Comparison of ENCODE assay signal across 19 cellular contexts in genomic region chr17:7467498-7467897, GRCh38. TPM values are rescaled to one million over a fixed set of nuclear protein-coding genes. Genes with fewer than 3 reads are reported as not detected.
DNase-seq lines count a peak whose midpoint lies in the region; ATAC-seq and TF ChIP-seq lines count a peak whose summit lies in the region.
"Had no signal": no experiment of that assay in that cellular context is flagged by ENCODE, and none has a peak within 500 bp of the region (broad histone marks: within the 10 kb centered on the region; RNA-seq: fewer than 3 reads in every experiment).

No MANE protein-coding gene starts in this region.

- peaks cover 43% of the 10 kb centered on the region for H3K36me3 ChIP-seq in lower lobe of right lung
- H3K36me3 ChIP-seq in stomach: peaks cover 15 to 49% (median 46%) of the 10 kb centered on the region in 4 donors
- H3K36me3 ChIP-seq in HAP-1 (replicated peaks): peaks cover 23% of the 10 kb centered on the region

- H3K36me3 Mint-ChIP-seq in activated CD4-positive, alpha-beta T cell treated with anti-CD3 and anti-CD28 coated beads for 36 hours (ENCODE audit: low read depth): peaks cover 14% of the 10 kb centered on the region
- H3K36me3 Mint-ChIP-seq in activated CD8-positive, alpha-beta T cell treated with anti-CD3 and anti-CD28 coated beads for 36 hours (ENCODE audit: low read depth): peaks cover 13% of the 10 kb centered on the region

- POLR2A ChIA-PET in activated CD4-positive, alpha-beta T cell treated with anti-CD3 and anti-CD28 coated beads for 36 hours (lab: Charles Lee): no interaction called here
- POLR2A ChIA-PET in activated CD8-positive, alpha-beta T cell treated with anti-CD3 and anti-CD28 coated beads for 36 hours (lab: Charles Lee): interaction anchor here (0.7 to 16.3 kb wide), 6 partner anchors 10 to 93 kb away, joined by 3 to 122 read pairs (median 4); partner anchors contain the start of gene ZBTB4

- no peak for ATAC-seq in activated CD4-positive, alpha-beta T cell treated with anti-CD3 and anti-CD28 coated beads for 36 hours
- no peak for ATAC-seq in activated CD8-positive, alpha-beta T cell treated with anti-CD3 and anti-CD28 coated beads for 36 hours
- no peak for ATAC-seq in lower lobe of right lung
- no peak for ATAC-seq in HG03469 (IDR thresholded peaks at IDR 0.05; ENCODE audit: unreplicated experiment)
- ATAC-seq: stimulated activated naive B cell treated with anti-CD40 and anti-IgM and Interleukin-4, amounts not matched to agents 10 μg/mL and 1 μg/mL and 100 μg/mL, for 72 hours had no signal

- H3K27me3 Mint-ChIP-seq in activated CD4-positive, alpha-beta T cell treated with anti-CD3 and anti-CD28 coated beads for 36 hours: no peaks in the 10 kb centered on the region
- no peaks in the 10 kb centered on the region for H3K27me3 Mint-ChIP-seq in activated CD8-positive, alpha-beta T cell treated with anti-CD3 and anti-CD28 coated beads for 36 hours
- H3K27me3 Mint-ChIP-seq: stimulated activated naive B cell treated with anti-CD40 and anti-IgM and Interleukin-4, amounts not matched to agents 10 μg/mL and 1 μg/mL and 100 μg/mL, for 72 hours had no signal

- H3K9me3 ChIP-seq in lower lobe of right lung (no peaks in the 10 kb centered on the region), stomach (no peaks in the 10 kb centered on the region), HAP-1 (no peaks in the 10 kb centered on the region)
- H3K9me3 ChIP-seq: Caco-2 had no signal

- CTCF ChIA-PET in activated CD4-positive, alpha-beta T cell treated with anti-CD3 and anti-CD28 coated beads for 36 hours (lab: Charles Lee): no interaction called here
- CTCF ChIA-PET in activated CD8-positive, alpha-beta T cell treated with anti-CD3 and anti-CD28 coated beads for 36 hours (lab: Charles Lee): interaction anchor here (1.3 to 2.2 kb wide), 4 partner anchors 9 to 112 kb away, joined by 3 to 8 read pairs (median 6); no protein-coding TSS in a partner anchor

- H3K4me1 ChIP-seq in lower lobe of right lung (peaks cover 61% of the 10 kb centered on the region), stomach (peaks cover 28 to 70% (median 50%) of the 10 kb centered on the region in 4 donors), HAP-1 (no peaks in the 10 kb centered on the region)
- H3K4me1 ChIP-seq: Caco-2 had no signal

- no peak for TF ChIP-seq POLR2A in stomach (IDR thresholded peaks at IDR 0.05)

- 83 to 93% (median 84%) methylated on average over 3 of the region's 3 CpGs for WGBS in stomach, 5 donors

- intact Hi-C loops in activated CD4-positive, alpha-beta T cell treated with anti-CD3 and anti-CD28 coated beads for 36 hours (cut with DNase I, micrococcal nuclease): no loop called here
- intact Hi-C loops in activated CD8-positive, alpha-beta T cell treated with anti-CD3 and anti-CD28 coated beads for 36 hours (cut with micrococcal nuclease): no loop called here
- intact Hi-C loops in lower lobe of right lung (cut with DNase I): no loop called here
- intact Hi-C loops in stomach (cut with DNase I; ENCODE audit: low total_unique reads): no loop called here

- no peaks in the 10 kb centered on the region for H3K9me3 Mint-ChIP-seq in activated CD4-positive, alpha-beta T cell treated with anti-CD3 and anti-CD28 coated beads for 36 hours (ENCODE audit: low read depth)
- no peaks in the 10 kb centered on the region for H3K9me3 Mint-ChIP-seq in activated CD8-positive, alpha-beta T cell treated with anti-CD3 and anti-CD28 coated beads for 36 hours
- H3K9me3 Mint-ChIP-seq: stimulated activated naive B cell treated with anti-CD40 and anti-IgM and Interleukin-4, amounts not matched to agents 10 μg/mL and 1 μg/mL and 100 μg/mL, for 72 hours had no signal

- TF ChIP-seq EP300 in stomach (IDR thresholded peaks at IDR 0.05): no peak

- no peak for DNase-seq in activated CD4-positive, alpha-beta T cell treated with anti-CD3 and anti-CD28 coated beads for 36 hours
- DNase-seq in activated CD4-positive, alpha-beta T cell treated with anti-CD3 and anti-CD28 coated beads for 48 hours: no peak
- no peak for DNase-seq in activated CD8-positive, alpha-beta T cell treated with anti-CD3 and anti-CD28 coated beads for 36 hours
- DNase-seq in lower lobe of right lung (no peak), stomach (no peak), AG20443 (ENCODE audit: low spot score) (no peak), HAP-1 (ENCODE audit: low spot score in 2 of 2) (no peak)
- DNase-seq: 8988T; activated CD8-positive, alpha-beta memory T cell treated with anti-CD3 and anti-CD28 coated beads, Interleukin-2, amount 50 U/mL, for 4 hours; Caco-2; NK-92 treated with Interleukin-12 subunit alpha and Interleukin-12 subunit beta, amount 100 ng/mL, for 24 hours; stimulated activated CD4-positive, alpha-beta T cell treated with anti-CD3 and anti-CD28 coated beads, Interleukin-4, amount 100 ng/mL, for 24 hours; stimulated activated naive B cell treated with anti-CD40 and anti-IgM and Interleukin-4, amounts not matched to agents 10 μg/mL and 1 μg/mL and 100 μg/mL, for 72 hours had no signal

- H3K4me3 ChIP-seq in lower lobe of right lung: no peak overlapping the region
- H3K4me3 ChIP-seq in stomach: no peak overlapping the region
- no peak overlapping the region for H3K4me3 ChIP-seq in HAP-1

- H3K4me3 Mint-ChIP-seq in activated CD4-positive, alpha-beta T cell treated with anti-CD3 and anti-CD28 coated beads for 36 hours: no peak overlapping the region
- no peak overlapping the region for H3K4me3 Mint-ChIP-seq in activated CD8-positive, alpha-beta T cell treated with anti-CD3 and anti-CD28 coated beads for 36 hours
- H3K4me3 Mint-ChIP-seq: stimulated activated naive B cell treated with anti-CD40 and anti-IgM and Interleukin-4, amounts not matched to agents 10 μg/mL and 1 μg/mL and 100 μg/mL, for 72 hours had no signal

- TF ChIP-seq CTCF in activated CD8-positive, alpha-beta T cell treated with anti-CD3 and anti-CD28 coated beads for 36 hours (IDR thresholded peaks at IDR 0.05): no peak
- no peak for TF ChIP-seq CTCF in lower lobe of right lung (IDR thresholded peaks at IDR 0.05)
- no peak for TF ChIP-seq CTCF in stomach (IDR thresholded peaks at IDR 0.05)

- no peaks in the 10 kb centered on the region for H3K27me3 ChIP-seq in lower lobe of right lung (ENCODE audit: low read depth)
- H3K27me3 ChIP-seq in stomach: no peaks in the 10 kb centered on the region
- H3K27me3 ChIP-seq in HAP-1 (ENCODE audit: low read depth): no peaks in the 10 kb centered on the region

- H3K27ac ChIP-seq in lower lobe of right lung: peak overlapping the region; percentile 61
- peak overlapping the region in 4 of 5 donors; percentile 38 to 70 (median 62) for H3K27ac ChIP-seq in stomach
- H3K27ac ChIP-seq: VCaP had no signal

- peaks cover 18% of the 10 kb centered on the region for H3K4me1 Mint-ChIP-seq in activated CD4-positive, alpha-beta T cell treated with anti-CD3 and anti-CD28 coated beads for 36 hours
- H3K4me1 Mint-ChIP-seq in activated CD8-positive, alpha-beta T cell treated with anti-CD3 and anti-CD28 coated beads for 36 hours (ENCODE audit: low read depth): peaks cover 31% of the 10 kb centered on the region

- peak overlapping the region; percentile 58 for H3K27ac Mint-ChIP-seq in activated CD4-positive, alpha-beta T cell treated with anti-CD3 and anti-CD28 coated beads for 36 hours
- peak overlapping the region; percentile 83 for H3K27ac Mint-ChIP-seq in activated CD8-positive, alpha-beta T cell treated with anti-CD3 and anti-CD28 coated beads for 36 hours

- in situ Hi-C loops in HAP-1 (cut with MboI; ENCODE audit: low sequenced_read_pairs): no loop called here

RNA-seq across cellular contexts. Expression of gene ZBTB4, which starts 11.9 kb away (rescaled TPM):
- total RNA-seq in activated CD4-positive, alpha-beta T cell treated with anti-CD3 and anti-CD28 coated beads for 36 hours: 10 to 100 TPM; 17.5 to 20.9 TPM
- 10 to 100 TPM; 24.3 to 24.6 TPM for total RNA-seq in activated CD8-positive, alpha-beta T cell treated with anti-CD3 and anti-CD28 coated beads for 36 hours
- 79.0 TPM for total RNA-seq in lower lobe of right lung
- total RNA-seq in stomach: 10 to 100 TPM; 15.8 to 31.5 (median 29.0) TPM
- 10 to 100 TPM; 16.3 to 18.0 (median 17.9) TPM for polyA plus RNA-seq in stomach

RNA-seq across cellular contexts. Expression of gene SLC35G6, which starts 13.7 kb away (rescaled TPM):
- not detected for total RNA-seq in activated CD4-positive, alpha-beta T cell treated with anti-CD3 and anti-CD28 coated beads for 36 hours
- not detected for total RNA-seq in activated CD8-positive, alpha-beta T cell treated with anti-CD3 and anti-CD28 coated beads for 36 hours
- total RNA-seq in lower lobe of right lung: not detected
- total RNA-seq in stomach: not detected
- not detected for polyA plus RNA-seq in stomach
- total RNA-seq: Caco-2, M059J, mammary epithelial cell, renal cortical epithelial cell, SK-MEL-5 had no signal
- polyA plus RNA-seq: mammary epithelial cell had no signal

RNA-seq across cellular contexts. Expression of gene POLR2A, which starts 16.7 kb away (rescaled TPM):
- total RNA-seq in activated CD4-positive, alpha-beta T cell treated with anti-CD3 and anti-CD28 coated beads for 36 hours: 100 to 1,000 TPM; 193 to 203 TPM
- 100 to 1,000 TPM; 219 to 223 TPM for total RNA-seq in activated CD8-positive, alpha-beta T cell treated with anti-CD3 and anti-CD28 coated beads for 36 hours
- total RNA-seq in lower lobe of right lung: 101 TPM
- 100 to 1,000 TPM in 2 of 5 donors, 10 to 100 TPM in 3; 55.4 to 750 (median 85.2) TPM for total RNA-seq in stomach
- polyA plus RNA-seq in stomach: 10 to 100 TPM in 1 of 3 donors, 1 to 10 TPM in 2; 8.1 to 12.7 (median 10.0) TPM

RNA-seq across cellular contexts. Expression of gene CHRNB1, which starts 22.6 kb away (rescaled TPM):
- 1 to 10 TPM; 7.8 to 8.7 TPM for total RNA-seq in activated CD4-positive, alpha-beta T cell treated with anti-CD3 and anti-CD28 coated beads for 36 hours
- total RNA-seq in activated CD8-positive, alpha-beta T cell treated with anti-CD3 and anti-CD28 coated beads for 36 hours: 10 to 100 TPM; 11.5 to 11.7 TPM
- total RNA-seq in lower lobe of right lung (8.4 TPM), stomach (1 to 10 TPM in 3 of 5 donors, not detected in 2; 1.8 to 6.4 (median 4.2) TPM)
- polyA plus RNA-seq in stomach: 10 to 100 TPM in 2 of 3 donors, 1 to 10 TPM in 1; 9.2 to 12.0 (median 10.7) TPM

RNA-seq across cellular contexts. Expression of gene FGF11, which starts 28.2 kb away (rescaled TPM):
- total RNA-seq in activated CD4-positive, alpha-beta T cell treated with anti-CD3 and anti-CD28 coated beads for 36 hours: 10 to 100 TPM in 1 of 2 experiments, 1 to 10 TPM in 1; 6.9 to 10.6 TPM
- total RNA-seq in activated CD8-positive, alpha-beta T cell treated with anti-CD3 and anti-CD28 coated beads for 36 hours: 10 to 100 TPM; 16.5 to 16.6 TPM
- total RNA-seq in lower lobe of right lung (1.2 TPM), stomach (10 to 100 TPM in 1 of 5 donors, under 1 TPM in 1, not detected in 3; 0.37 to 15.6 TPM)
- polyA plus RNA-seq in stomach: 1 to 10 TPM in 1 of 3 donors, under 1 TPM in 1, not detected in 1; 0.50 to 2.9 TPM
